In the genomic region with DNA sequence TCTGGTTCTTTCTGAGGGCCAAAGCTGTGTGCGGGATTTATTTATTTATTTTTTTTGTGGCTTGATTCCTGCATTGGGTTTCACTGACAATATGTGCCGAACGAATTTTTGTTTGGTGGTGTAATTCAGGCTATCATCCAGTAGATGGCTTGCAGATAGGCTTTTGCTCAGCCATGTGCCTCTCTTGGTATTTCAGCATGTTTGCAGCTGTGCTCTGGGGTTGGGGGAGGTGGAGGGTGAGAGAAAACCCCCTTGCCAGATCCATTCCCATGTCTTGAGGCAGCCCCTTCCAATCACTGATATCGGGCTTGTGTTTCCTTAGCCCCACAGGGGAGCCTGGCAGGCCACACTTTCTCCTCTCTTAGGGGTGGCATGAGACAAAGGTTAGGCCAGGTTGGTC, we compare ENCODE assay signal across 1 cellular context.
A peak's percentile ranks its signal among the peaks of the same experiment; 100 is the strongest.
TF ChIP-seq lines count a peak whose summit lies in the region.

No MANE protein-coding gene starts in this region.

TF ChIP-seq in WTC11, 78 proteins besides CTCF, POLR2A, EP300 and RAD21 (continued from another document):
- TF ChIP-seq, protein P1, sequence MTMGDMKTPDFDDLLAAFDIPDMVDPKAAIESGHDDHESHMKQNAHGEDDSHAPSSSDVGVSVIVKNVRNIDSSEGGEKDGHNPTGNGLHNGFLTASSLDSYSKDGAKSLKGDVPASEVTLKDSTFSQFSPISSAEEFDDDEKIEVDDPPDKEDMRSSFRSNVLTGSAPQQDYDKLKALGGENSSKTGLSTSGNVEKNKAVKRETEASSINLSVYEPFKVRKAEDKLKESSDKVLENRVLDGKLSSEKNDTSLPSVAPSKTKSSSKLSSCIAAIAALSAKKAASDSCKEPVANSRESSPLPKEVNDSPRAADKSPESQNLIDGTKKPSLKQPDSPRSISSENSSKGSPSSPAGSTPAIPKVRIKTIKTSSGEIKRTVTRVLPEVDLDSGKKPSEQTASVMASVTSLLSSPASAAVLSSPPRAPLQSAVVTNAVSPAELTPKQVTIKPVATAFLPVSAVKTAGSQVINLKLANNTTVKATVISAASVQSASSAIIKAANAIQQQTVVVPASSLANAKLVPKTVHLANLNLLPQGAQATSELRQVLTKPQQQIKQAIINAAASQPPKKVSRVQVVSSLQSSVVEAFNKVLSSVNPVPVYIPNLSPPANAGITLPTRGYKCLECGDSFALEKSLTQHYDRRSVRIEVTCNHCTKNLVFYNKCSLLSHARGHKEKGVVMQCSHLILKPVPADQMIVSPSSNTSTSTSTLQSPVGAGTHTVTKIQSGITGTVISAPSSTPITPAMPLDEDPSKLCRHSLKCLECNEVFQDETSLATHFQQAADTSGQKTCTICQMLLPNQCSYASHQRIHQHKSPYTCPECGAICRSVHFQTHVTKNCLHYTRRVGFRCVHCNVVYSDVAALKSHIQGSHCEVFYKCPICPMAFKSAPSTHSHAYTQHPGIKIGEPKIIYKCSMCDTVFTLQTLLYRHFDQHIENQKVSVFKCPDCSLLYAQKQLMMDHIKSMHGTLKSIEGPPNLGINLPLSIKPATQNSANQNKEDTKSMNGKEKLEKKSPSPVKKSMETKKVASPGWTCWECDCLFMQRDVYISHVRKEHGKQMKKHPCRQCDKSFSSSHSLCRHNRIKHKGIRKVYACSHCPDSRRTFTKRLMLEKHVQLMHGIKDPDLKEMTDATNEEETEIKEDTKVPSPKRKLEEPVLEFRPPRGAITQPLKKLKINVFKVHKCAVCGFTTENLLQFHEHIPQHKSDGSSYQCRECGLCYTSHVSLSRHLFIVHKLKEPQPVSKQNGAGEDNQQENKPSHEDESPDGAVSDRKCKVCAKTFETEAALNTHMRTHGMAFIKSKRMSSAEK (CRISPR knock-in tag; IDR thresholded peaks at IDR 0.05; ENCODE audit: borderline replicate concordance), result peak; percentile 88; the same call in 1 of the 2 replicates
- TF ChIP-seq MXD4 (CRISPR knock-in tag; IDR thresholded peaks at IDR 0.05; ENCODE audit: borderline replicate concordance) (no peak), JUN (CRISPR knock-in tag; IDR thresholded peaks at IDR 0.05) (no peak), ZNF423 (CRISPR knock-in tag; IDR thresholded peaks at IDR 0.05) (no peak), ZNF138 (CRISPR knock-in tag; conservative IDR thresholded peaks at IDR 0.05) (peak; percentile 42; the same call in 1 of the 2 replicates), GTF2I (CRISPR knock-in tag; conservative IDR thresholded peaks at IDR 0.05) (no peak)
- TF ChIP-seq, protein P2, sequence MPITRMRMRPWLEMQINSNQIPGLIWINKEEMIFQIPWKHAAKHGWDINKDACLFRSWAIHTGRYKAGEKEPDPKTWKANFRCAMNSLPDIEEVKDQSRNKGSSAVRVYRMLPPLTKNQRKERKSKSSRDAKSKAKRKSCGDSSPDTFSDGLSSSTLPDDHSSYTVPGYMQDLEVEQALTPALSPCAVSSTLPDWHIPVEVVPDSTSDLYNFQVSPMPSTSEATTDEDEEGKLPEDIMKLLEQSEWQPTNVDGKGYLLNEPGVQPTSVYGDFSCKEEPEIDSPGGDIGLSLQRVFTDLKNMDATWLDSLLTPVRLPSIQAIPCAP (CRISPR knock-in tag; IDR thresholded peaks at IDR 0.05), result no peak
